In genomic region chr10:110425684-110426293, GRCh38 we compare ENCODE assay signal across 8 cellular contexts.
A peak's percentile ranks its signal among the peaks of the same experiment; 100 is the strongest.
DNase-seq lines count a peak whose midpoint lies in the region; ATAC-seq and TF ChIP-seq lines count a peak whose summit lies in the region.

No MANE protein-coding gene starts in this region.

- CTCF ChIA-PET in mammary epithelial cell (lab: Charles Lee; ENCODE audit: low non-redundant PET) = no interaction called here
- CTCF ChIA-PET in HEK293T (lab: Yijun Ruan, JAX) = no interaction called here

- H3K27me3 ChIP-seq in mammary epithelial cell (ENCODE audit: insufficient read depth, low read length) (no peaks in the 10 kb centered on the region), smooth muscle cell (ENCODE audit: low read depth) (no peaks in the 10 kb centered on the region)

- intact Hi-C loops in mammary epithelial cell (cut with micrococcal nuclease) = no loop called here

- ATAC-seq in GM18858 (IDR thresholded peaks at IDR 0.05; ENCODE audit: unreplicated experiment) = peak; percentile 75
- peak; percentile 81 for ATAC-seq in HG02798 (IDR thresholded peaks at IDR 0.05; ENCODE audit: poor library complexity, unreplicated experiment)

- in situ Hi-C loops in mammary epithelial cell (cut with MboI; ENCODE audit: low sequenced_read_pairs in 2 of 2) = no loop called here
- in situ Hi-C loops in KBM-7 (cut with MboI; ENCODE audit: low pct_unique_long_range_greater_than_20kb, low sequenced_read_pairs) = no loop called here

- H3K4me1 ChIP-seq in mammary epithelial cell (ENCODE audit: insufficient read depth, low read length) = peaks cover 12% of the 10 kb centered on the region
- H3K4me1 ChIP-seq in smooth muscle cell (ENCODE audit: low read depth) = no peaks in the 10 kb centered on the region

- no peaks in the 10 kb centered on the region for H3K79me2 ChIP-seq in mammary epithelial cell (ENCODE audit: insufficient read depth, low read length)
- no peaks in the 10 kb centered on the region for H3K79me2 ChIP-seq in smooth muscle cell (ENCODE audit: low read depth)

- H3K9me3 ChIP-seq in mammary epithelial cell (replicated peaks; ENCODE audit: insufficient read depth, low read length) = no peaks in the 10 kb centered on the region
- H3K9me3 ChIP-seq in smooth muscle cell (replicated peaks; ENCODE audit: low read depth) = no peaks in the 10 kb centered on the region

- H4K20me1 ChIP-seq in mammary epithelial cell (ENCODE audit: insufficient read depth, low read length) (no peaks in the 10 kb centered on the region), smooth muscle cell (ENCODE audit: low read depth) (no peaks in the 10 kb centered on the region)

- dilution Hi-C loops in mammary epithelial cell (cut with HindIII; ENCODE audit: low sequenced_read_pairs) = no loop called here

- BruUV-seq in mammary epithelial cell (replicated peaks; lab: Mats Ljungman, UMichigan) = no TSS peak

- 87% methylated on average over 10 of the region's 11 CpGs for WGBS in mammary epithelial cell (ENCODE audit: low coverage, missing lambda C conversion rate)
- WGBS in smooth muscle cell (ENCODE audit: low lambda C conversion rate) = 86% methylated on average over 11 of the region's 11 CpGs

- peak; percentile 94 for DNase-seq in RKO (ENCODE audit: low spot score)
- peak; percentile 86 for DNase-seq in mammary epithelial cell
- DNase-seq in smooth muscle cell (lab: John Stamatoyannopoulos, UW; ENCODE audit: unreplicated experiment) = no peak
- DNase-seq in KBM-7 = no peak
- DNase-seq in HEK293T (ENCODE audit: extremely low spot score) = no peak
- DNase-seq in DMS79 (lab: John Stamatoyannopoulos, UW) = no peak

- H3K27ac ChIP-seq in mammary epithelial cell (ENCODE audit: insufficient read depth, low read depth, low read length) = no peak overlapping the region
- peak overlapping the region; percentile 70 for H3K27ac ChIP-seq in smooth muscle cell (ENCODE audit: low read depth)

- H3K9ac ChIP-seq in mammary epithelial cell (ENCODE audit: insufficient read depth, low read length) (no peak overlapping the region), smooth muscle cell (ENCODE audit: low read depth) (no peak overlapping the region)

- POLR2A ChIA-PET in HEK293T (lab: Yijun Ruan, JAX) = no interaction called here

- no peaks in the 10 kb centered on the region for H3K36me3 ChIP-seq in mammary epithelial cell (ENCODE audit: insufficient read depth, low read length)
- no peaks in the 10 kb centered on the region for H3K36me3 ChIP-seq in smooth muscle cell (ENCODE audit: low read depth)

- no peak overlapping the region for H2AFZ ChIP-seq in mammary epithelial cell (ENCODE audit: low read depth, low read length)
- H2AFZ ChIP-seq in smooth muscle cell (ENCODE audit: low read depth) = no peak overlapping the region

- H3F3A ChIP-seq in smooth muscle cell (ENCODE audit: low read depth) = no peaks in the 10 kb centered on the region

- no peak for TF ChIP-seq CTCF in mammary epithelial cell (conservative IDR thresholded peaks at IDR 0.05 in 1 of 2, IDR thresholded peaks at IDR 0.05 in 1 of 2; ENCODE audit: extremely low read depth in 1 of 2, insufficient read depth in 1 of 2, low read depth in 1 of 2, low read length in 2 of 2)
- TF ChIP-seq CTCF in smooth muscle cell (IDR thresholded peaks at IDR 0.05; ENCODE audit: borderline replicate concordance, insufficient read depth, poor library complexity, severe bottlenecking) = no peak

- H3K4me3 ChIP-seq in mammary epithelial cell (replicated peaks in 1 of 3; ENCODE audit: insufficient read depth in 1 of 3, low read depth in 2 of 3, low read length in 3 of 3) = no peak overlapping the region
- H3K4me3 ChIP-seq in smooth muscle cell = no peak overlapping the region

- H3K4me2 ChIP-seq in mammary epithelial cell (ENCODE audit: insufficient read depth, low read depth, low read length) = no peak overlapping the region
- H3K4me2 ChIP-seq in smooth muscle cell = peak overlapping the region; percentile 6

TF ChIP-seq in HEK293T, 16 proteins besides CTCF, POLR2A, EP300 and RAD21:
- TF ChIP-seq ZNF384 (IDR thresholded peaks at IDR 0.05) (no peak), HDGF (IDR thresholded peaks at IDR 0.05; ENCODE audit: borderline replicate concordance) (no peak), ARNT (IDR thresholded peaks at IDR 0.05) (no peak), PKNOX1 (IDR thresholded peaks at IDR 0.05) (no peak), LEF1 (IDR thresholded peaks at IDR 0.05; ENCODE audit: borderline replicate concordance) (no peak), BHLHE40 (IDR thresholded peaks at IDR 0.05; ENCODE audit: borderline replicate concordance) (no peak)

Comparison
In these comparisons a context has a peak if more than half of its experiments do, and no peak if none do; other contexts are left out.
1. DNase-seq: peak in RKO (single experiment) and mammary epithelial cell (single experiment); none in smooth muscle cell (single experiment), KBM-7 (single experiment), HEK293T (single experiment) and DMS79 (single experiment).